ENCODE assay signal across 8 cellular contexts in the genomic region with DNA sequence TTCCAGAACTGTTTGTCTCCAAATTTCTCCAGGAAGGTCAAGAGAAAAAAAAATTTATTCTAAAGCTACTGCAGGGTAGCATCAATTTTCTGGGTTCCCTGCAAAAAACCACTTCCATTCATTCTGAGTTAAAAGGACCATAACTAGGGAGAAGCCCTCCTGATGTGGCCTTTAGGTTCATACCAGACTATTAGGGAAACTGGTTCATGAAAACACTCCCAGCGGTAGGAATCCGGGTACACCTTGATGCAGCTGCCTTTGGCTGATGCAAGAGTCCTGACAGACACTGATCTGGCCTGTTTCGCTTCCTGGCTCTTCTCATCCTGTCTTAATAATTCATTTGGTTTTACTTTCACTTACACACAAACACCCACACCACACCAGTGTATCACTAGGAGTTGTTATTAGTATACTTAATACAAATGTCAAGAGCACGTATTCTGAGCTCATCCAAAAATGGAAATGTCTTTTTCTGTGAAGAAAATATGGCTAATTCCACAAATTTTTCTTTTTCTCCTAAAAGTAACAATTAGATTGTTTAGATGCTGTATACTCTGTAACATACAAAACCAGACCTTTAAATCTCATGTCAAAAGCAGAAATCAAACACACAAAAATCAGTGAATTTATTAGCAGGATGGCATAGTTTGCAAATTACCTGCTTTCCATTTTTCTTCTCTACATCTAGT. TPM values are rescaled to one million over a fixed set of nuclear protein-coding genes. Genes with fewer than 3 reads are reported as not detected.
A peak's percentile ranks its signal among the peaks of the same experiment; 100 is the strongest.
DNase-seq lines count a peak whose midpoint lies in the region; ATAC-seq, FAIRE-seq and TF ChIP-seq lines count a peak whose summit lies in the region.

No MANE protein-coding gene starts in this region.

- no peak for FAIRE-seq in pancreas (lab: Jason Lieb, UNC)

- H3K4me1 Mint-ChIP-seq in activated B cell treated with CpG ODN at 0.5 μM for 24 hours, result peaks cover 50% of the 10 kb centered on the region

- intact Hi-C loops in activated B cell treated with CpG ODN at 0.5 μM for 24 hours (cut with micrococcal nuclease) (loop anchor here (1.0 to 10.0 kb wide), 5 partner anchors 64 to 506 kb away; no protein-coding TSS in a partner anchor), pancreas (cut with DNase I) (no loop called here)

- H3K4me1 ChIP-seq in pancreas, result no peaks in the 10 kb centered on the region

- ATAC-seq in GM21367 (IDR thresholded peaks at IDR 0.05; ENCODE audit: unreplicated experiment) (peak; percentile 86), HG03575 (IDR thresholded peaks at IDR 0.05; ENCODE audit: extremely low read depth, insufficient number of reproducible peaks, low FRiP score, unreplicated experiment) (peak; percentile 86), activated B cell treated with CpG ODN at 0.5 μM for 24 hours (ENCODE audit: low read depth) (peak; percentile 89), pancreas (peak in 3 of 4 donors; percentile 33 to 65 (median 55))

- H3K9me3 Mint-ChIP-seq in activated B cell treated with CpG ODN at 0.5 μM for 24 hours, result no peaks in the 10 kb centered on the region

- no peak for TF ChIP-seq CTCF in activated B cell treated with CpG ODN at 0.5 μM for 24 hours (IDR thresholded peaks at IDR 0.05)
- TF ChIP-seq CTCF in pancreas (IDR thresholded peaks at IDR 0.05), result no peak

- no peaks in the 10 kb centered on the region for H3K36me3 ChIP-seq in pancreas

- peak overlapping the region; percentile 94 for H3K27ac Mint-ChIP-seq in activated B cell treated with CpG ODN at 0.5 μM for 24 hours

- no peaks in the 10 kb centered on the region for H3K27me3 Mint-ChIP-seq in activated B cell treated with CpG ODN at 0.5 μM for 24 hours

- WGBS in pancreas, 2 donors, result 82 to 88% methylated on average over 4 of the region's 4 CpGs

- H3K27ac ChIP-seq in pancreas, result no peak overlapping the region

- no peaks in the 10 kb centered on the region for H3K27me3 ChIP-seq in pancreas

- POLR2A ChIA-PET in activated B cell treated with CpG ODN at 0.5 μM for 24 hours (lab: Charles Lee), result interaction anchor here (0.7 to 2.9 kb wide), 8 partner anchors 11 to 372 kb away, joined by 3 to 23 read pairs (median 5); no protein-coding TSS in a partner anchor

- no peak overlapping the region for H3K4me3 ChIP-seq in pancreas

- no peaks in the 10 kb centered on the region for H3K36me3 Mint-ChIP-seq in activated B cell treated with CpG ODN at 0.5 μM for 24 hours (ENCODE audit: low read depth)

- CTCF ChIA-PET in activated B cell treated with CpG ODN at 0.5 μM for 24 hours (lab: Charles Lee), result interaction anchor here (1.0 kb wide), 1 partner anchor 38 kb away, joined by 3 read pairs; the partner anchor contains the start of gene ARHGAP18

- no peaks in the 10 kb centered on the region for H3K9me3 ChIP-seq in pancreas

- DNase-seq in DMS53 (lab: John Stamatoyannopoulos, UW) (peak; percentile 86), activated B cell treated with CpG ODN at 0.5 μM for 24 hours (no peak), dedifferentiated amniotic fluid mesenchymal stem cell (ENCODE audit: extremely low spot score) (peak; percentile 36), pancreas (no peak), NCI-H446 treated with DMSO at 0.1 percent for 48 hours (lab: John Stamatoyannopoulos, UW) (no peak), occipital lobe (lab: John Stamatoyannopoulos, UW) (no peak)

- peak overlapping the region; percentile 66 for H3K4me3 Mint-ChIP-seq in activated B cell treated with CpG ODN at 0.5 μM for 24 hours

RNA-seq across cellular contexts. Expression of gene ARHGAP18, which starts 38.4 kb away (rescaled TPM):
- total RNA-seq in activated B cell treated with CpG ODN at 0.5 μM for 24 hours (7.9 and 9.0 TPM in 2 replicates), pancreas (10 to 100 TPM; 22.9 to 41.0 (median 29.6) TPM), occipital lobe (8.6 TPM)
- 10 to 100 TPM in 1 of 2 donors, 1 to 10 TPM in 1; 8.2 to 11.6 TPM for polyA plus RNA-seq in pancreas

Comparison
In these comparisons a context has a peak if more than half of its experiments do, and no peak if none do; other contexts are left out.
1. DNase-seq: peak in DMS53 (single experiment) and dedifferentiated amniotic fluid mesenchymal stem cell (single experiment); none in activated B cell treated with CpG ODN at 0.5 μM for 24 hours (single experiment), pancreas (0 of 6), NCI-H446 treated with DMSO at 0.1 percent for 48 hours (single experiment) and occipital lobe (single experiment).
2. Peak in every context shown above with its lines, with median percentiles within 50 percentile points of each other: ATAC-seq.